Comparison of ENCODE assay signal across 8 cellular contexts in the genomic region with DNA sequence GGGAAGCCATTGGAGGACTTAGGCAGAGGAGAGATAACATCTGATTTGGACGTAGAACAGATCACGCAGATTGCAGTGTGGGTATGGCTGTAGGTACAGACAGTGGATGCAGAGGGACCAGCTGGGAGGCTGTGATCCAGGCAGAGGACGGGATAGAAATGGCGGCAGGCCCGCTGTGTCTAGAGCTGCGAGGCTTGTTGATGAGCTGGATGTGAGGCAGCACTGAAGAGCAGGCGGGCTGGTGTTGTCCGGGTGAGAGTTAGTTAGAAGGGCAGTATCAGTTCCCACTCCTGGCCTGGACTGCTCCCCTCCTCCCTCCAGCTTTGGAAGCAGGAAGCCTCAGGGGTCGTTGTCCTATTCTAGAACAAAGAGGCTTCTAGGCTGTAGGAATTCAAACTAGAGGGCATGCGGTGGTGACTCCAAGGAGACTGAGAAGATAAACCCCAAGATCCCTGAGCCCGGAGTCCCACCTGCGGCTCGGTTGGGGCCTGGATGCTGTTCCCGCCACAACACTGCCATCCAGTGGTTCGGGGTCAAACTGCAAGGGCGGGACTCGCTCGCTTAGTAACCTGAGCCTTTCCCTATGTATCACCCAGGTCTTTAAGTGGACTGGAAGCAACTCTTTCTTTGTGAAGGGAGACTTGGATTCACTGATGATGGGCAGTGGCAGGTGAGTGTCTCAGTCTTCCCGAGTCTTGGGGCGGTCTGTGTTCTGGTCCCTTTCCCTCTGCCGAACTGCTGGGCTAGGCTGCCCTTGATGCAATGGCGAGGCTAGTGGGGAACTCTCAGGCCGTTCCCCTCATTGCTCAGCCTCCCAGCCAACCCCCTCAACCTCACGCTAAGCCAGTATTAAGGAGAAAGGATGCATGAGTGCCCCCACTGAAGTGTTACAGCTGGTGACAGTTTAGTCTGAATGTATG. TPM values are rescaled to one million over a fixed set of nuclear protein-coding genes. Genes with fewer than 3 reads are reported as not detected.
A peak's percentile ranks its signal among the peaks of the same experiment; 100 is the strongest.
DNase-seq lines count a peak whose midpoint lies in the region; ATAC-seq and TF ChIP-seq lines count a peak whose summit lies in the region.

No MANE protein-coding gene starts in this region.

- H3K9me3 Mint-ChIP-seq in activated CD8-positive, alpha-beta T cell treated with anti-CD3 and anti-CD28 coated beads for 36 hours: no peaks in the 10 kb centered on the region

- POLR2A ChIA-PET in activated CD8-positive, alpha-beta T cell treated with anti-CD3 and anti-CD28 coated beads for 36 hours (lab: Charles Lee): interaction anchor here (0.6 to 1.1 kb wide), 2 partner anchors 34 to 37 kb away, joined by 3 read pairs; no protein-coding TSS in a partner anchor

- intact Hi-C loops in activated CD8-positive, alpha-beta T cell treated with anti-CD3 and anti-CD28 coated beads for 36 hours (cut with micrococcal nuclease): no loop called here

- no peak overlapping the region for H3K27ac ChIP-seq in HL-60 (replicated peaks)
- no peak overlapping the region for H3K27ac ChIP-seq in lung (ENCODE audit: low read depth in 1 of 2, low read length in 1 of 2)

- H3K36me3 Mint-ChIP-seq in activated CD8-positive, alpha-beta T cell treated with anti-CD3 and anti-CD28 coated beads for 36 hours (ENCODE audit: low read depth): peaks cover 5% of the 10 kb centered on the region

- peak; percentile 99 for TF ChIP-seq CTCF in HL-60 (IDR thresholded peaks at IDR 0.05; ENCODE audit: insufficient read depth, low read length)
- TF ChIP-seq CTCF in activated CD8-positive, alpha-beta T cell treated with anti-CD3 and anti-CD28 coated beads for 36 hours (IDR thresholded peaks at IDR 0.05): peak; percentile 94
- peak; percentile 88 for TF ChIP-seq CTCF in lung (IDR thresholded peaks at IDR 0.05; ENCODE audit: control extremely low read depth, extremely low read depth)

- no peak overlapping the region for H3K4me3 Mint-ChIP-seq in activated CD8-positive, alpha-beta T cell treated with anti-CD3 and anti-CD28 coated beads for 36 hours

- 27 to 30% methylated on average over 24 of the region's 24 CpGs for WGBS in lung, 2 donors

- H3K9me3 ChIP-seq in lung (ENCODE audit: control insufficient read depth in 2 of 2, insufficient read depth in 1 of 2, low read length in 1 of 2): no peaks in the 10 kb centered on the region

- no peaks in the 10 kb centered on the region for H3K27me3 Mint-ChIP-seq in activated CD8-positive, alpha-beta T cell treated with anti-CD3 and anti-CD28 coated beads for 36 hours

- no peaks in the 10 kb centered on the region for H3K4me1 ChIP-seq in lung (ENCODE audit: control insufficient read depth in 2 of 2, insufficient read depth in 2 of 2, low read length in 2 of 2)

- ATAC-seq in activated CD8-positive, alpha-beta T cell treated with anti-CD3 and anti-CD28 coated beads for 36 hours: peak; percentile 99
- peak; percentile 72 for ATAC-seq in lung (ENCODE audit: insufficient read depth, low FRiP score)
- no peak for ATAC-seq in HG02970 (IDR thresholded peaks at IDR 0.05; ENCODE audit: low FRiP score, unreplicated experiment)

- no peaks in the 10 kb centered on the region for H3K27me3 ChIP-seq in HL-60 (ENCODE audit: insufficient read depth, poor library complexity, severe bottlenecking)
- no peaks in the 10 kb centered on the region for H3K27me3 ChIP-seq in lung (ENCODE audit: control insufficient read depth, insufficient read depth)

- DNase-seq in EL: peak; percentile 85
- DNase-seq in HL-60 (ENCODE audit: low read depth in 1 of 2, low spot score in 1 of 2): peak; percentile 37 to 79
- DNase-seq in NCI-H774 (lab: John Stamatoyannopoulos, UW): peak; percentile 61
- DNase-seq in activated CD8-positive, alpha-beta T cell treated with anti-CD3 and anti-CD28 coated beads for 36 hours: peak; percentile 91
- peak; percentile 74 for DNase-seq in effector CD4-positive, alpha-beta T cell
- peak; percentile 82 for DNase-seq in lung (ENCODE audit: low spot score)
- peak; percentile 61 to 66 (median 63) for DNase-seq in stimulated activated CD4-positive, alpha-beta T cell treated with anti-CD3 and anti-CD28 coated beads, TNF-alpha, amount 100 ng/mL, for 4 hours (ENCODE audit: low read depth in 3 of 3)

- CTCF ChIA-PET in activated CD8-positive, alpha-beta T cell treated with anti-CD3 and anti-CD28 coated beads for 36 hours (lab: Charles Lee): interaction anchor here (0.6 to 1.8 kb wide), 32 partner anchors 9 to 293 kb away, joined by 3 to 17 read pairs (median 4); a partner anchor contains a TSS

- peaks cover 11% of the 10 kb centered on the region for H3K4me1 Mint-ChIP-seq in activated CD8-positive, alpha-beta T cell treated with anti-CD3 and anti-CD28 coated beads for 36 hours (ENCODE audit: low read depth)

- H3K4me3 ChIP-seq in HL-60 (replicated peaks; ENCODE audit: insufficient read depth, low read length) (no peak overlapping the region), lung (no peak overlapping the region)

- peaks cover 3 to 12% of the 10 kb centered on the region in 2 donors for H3K36me3 ChIP-seq in lung (ENCODE audit: control insufficient read depth in 2 of 2, insufficient read depth in 2 of 2, low read length in 2 of 2)

- no peak overlapping the region for H3K27ac Mint-ChIP-seq in activated CD8-positive, alpha-beta T cell treated with anti-CD3 and anti-CD28 coated beads for 36 hours

RNA-seq across cellular contexts. Expression of a gene that starts 11.2 kb away (rescaled TPM):
- not detected for total RNA-seq in activated CD8-positive, alpha-beta T cell treated with anti-CD3 and anti-CD28 coated beads for 36 hours
- total RNA-seq in lung: under 1 TPM; 0.23 to 0.67 TPM
- under 1 TPM; 0.07 to 0.12 TPM for polyA plus RNA-seq in lung
